ENCODE assay signal across 8 cellular contexts in the genomic region with DNA sequence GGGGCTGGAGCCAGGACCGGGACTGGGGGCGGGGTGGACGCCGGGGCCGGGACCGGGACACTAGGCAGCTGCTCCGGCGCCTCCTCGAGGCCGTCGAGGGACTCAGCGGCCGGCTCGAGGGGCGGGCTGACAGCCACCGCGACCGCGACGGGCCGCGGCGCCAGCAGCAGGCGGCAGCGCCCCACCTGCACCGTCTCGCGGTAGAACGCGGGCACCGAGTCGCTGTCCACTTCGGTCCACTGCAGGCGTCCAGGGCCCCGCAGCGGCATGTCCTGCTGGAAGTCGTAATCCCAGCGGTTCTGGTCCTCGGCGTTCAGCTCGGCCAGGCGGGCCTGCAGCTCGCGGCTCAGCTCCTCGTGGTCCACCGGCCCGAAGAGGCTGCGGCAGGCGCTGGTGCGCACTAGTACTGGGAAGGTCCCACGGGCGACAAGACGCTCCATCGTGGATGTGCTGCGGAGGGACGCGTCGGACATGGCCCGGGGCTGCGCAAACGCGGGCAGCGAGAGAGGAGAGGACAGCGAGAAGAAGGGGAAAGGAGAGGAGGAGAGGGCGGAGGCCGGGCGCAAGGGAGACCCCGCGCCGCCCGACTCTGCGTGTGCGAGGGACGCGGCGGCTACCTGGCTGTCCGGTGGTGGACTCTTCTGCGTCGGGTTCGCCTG. TPM values are rescaled to one million over a fixed set of nuclear protein-coding genes. Genes with fewer than 3 reads are reported as not detected.
DNase-seq lines count a peak whose midpoint lies in the region; ATAC-seq and TF ChIP-seq lines count a peak whose summit lies in the region.

No MANE protein-coding gene starts in this region.

- H3K9me3 Mint-ChIP-seq in Calu3 (ENCODE audit: low read depth, unreplicated experiment), result no peaks in the 10 kb centered on the region

- no peaks in the 10 kb centered on the region for H3K9me3 ChIP-seq in effector memory CD4-positive, alpha-beta T cell (ENCODE audit: control insufficient read depth, low read length)
- no peaks in the 10 kb centered on the region for H3K9me3 ChIP-seq in thoracic aorta

- CTCF ChIA-PET in Calu3 (lab: Charles Lee), result interaction anchor here (1.3 to 2.6 kb wide), 2 partner anchors 148 to 352 kb away, joined by 3 to 7 read pairs; no protein-coding TSS in a partner anchor

- H3K27me3 ChIP-seq in effector memory CD4-positive, alpha-beta T cell (replicated peaks; ENCODE audit: control insufficient read depth, insufficient read depth, low read length, poor library complexity, severe bottlenecking), result no peaks in the 10 kb centered on the region
- no peaks in the 10 kb centered on the region for H3K27me3 ChIP-seq in thoracic aorta (replicated peaks; ENCODE audit: insufficient read depth)

- ATAC-seq in HG02870 (IDR thresholded peaks at IDR 0.05; ENCODE audit: unreplicated experiment), result peak; percentile 7
- ATAC-seq in SK-N-SH treated with all-trans-retinoic acid at 6 μM for 48 hours, result peak; percentile 24
- ATAC-seq in thoracic aorta (ENCODE audit: insufficient number of reproducible peaks, low FRiP score, low read depth), result no peak

- DNase-seq in Calu3 (peak; percentile 78), lung microvascular endothelial cell (ENCODE audit: low read depth in 2 of 2) (peak; percentile 34 to 80), thoracic aorta (ENCODE audit: low spot score) (no peak), T-helper 9 cell (no peak), activated gamma-delta T cell (lab: John Stamatoyannopoulos, UW) (no peak)
- peak in 2 of 3 donors; percentile 14 to 16 for DNase-seq in effector memory CD4-positive, alpha-beta T cell

- peak; percentile 29 for TF ChIP-seq CTCF in Calu3 (IDR thresholded peaks at IDR 0.05; ENCODE audit: unreplicated experiment)
- TF ChIP-seq CTCF in thoracic aorta (IDR thresholded peaks at IDR 0.05), result peak; percentile 23

- no peaks in the 10 kb centered on the region for H3K36me3 ChIP-seq in effector memory CD4-positive, alpha-beta T cell (ENCODE audit: control insufficient read depth, insufficient read depth, low read length)
- no peaks in the 10 kb centered on the region for H3K36me3 ChIP-seq in thoracic aorta

- H3K4me3 Mint-ChIP-seq in Calu3 (ENCODE audit: low read depth, unreplicated experiment), result peak overlapping the region; percentile 72

- peak overlapping the region; percentile 5 for H3K27ac Mint-ChIP-seq in Calu3 (ENCODE audit: unreplicated experiment)

- peak overlapping the region; percentile 48 for H3K27ac ChIP-seq in effector memory CD4-positive, alpha-beta T cell (ENCODE audit: insufficient read depth, low read length, poor library complexity, severe bottlenecking)
- peak overlapping the region; percentile 36 to 77 for H3K27ac ChIP-seq in thoracic aorta

- peaks cover 12% of the 10 kb centered on the region for H3K4me1 ChIP-seq in effector memory CD4-positive, alpha-beta T cell (ENCODE audit: control insufficient read depth, insufficient read depth, low read length, poor library complexity, severe bottlenecking)
- H3K4me1 ChIP-seq in thoracic aorta (ENCODE audit: control insufficient read depth in 1 of 2, low read depth in 2 of 2), result peaks cover 8 to 18% of the 10 kb centered on the region in 2 donors

- peaks cover 16% of the 10 kb centered on the region for H3K36me3 Mint-ChIP-seq in Calu3 (ENCODE audit: insufficient read depth, unreplicated experiment)

- peaks cover 28% of the 10 kb centered on the region for H3K27me3 Mint-ChIP-seq in Calu3 (ENCODE audit: unreplicated experiment)

- intact Hi-C loops in Calu3 (cut with micrococcal nuclease; ENCODE audit: unreplicated experiment), result loop anchor here (10.0 kb wide), 1 partner anchor 450 kb away; no protein-coding TSS in a partner anchor

- no peaks in the 10 kb centered on the region for H3K4me1 Mint-ChIP-seq in Calu3 (ENCODE audit: low read depth, unreplicated experiment)

- BruUV-seq in Calu3 (replicated peaks; lab: Mats Ljungman, UMichigan), result TSS peak; percentile 43

- H3K4me3 ChIP-seq in effector memory CD4-positive, alpha-beta T cell (ENCODE audit: insufficient read depth, low read depth, low read length, poor library complexity, severe bottlenecking), result peak overlapping the region; percentile 92
- peak overlapping the region; percentile 98 for H3K4me3 ChIP-seq in thoracic aorta

TF ChIP-seq in SK-N-SH treated with all-trans-retinoic acid at 6 μM for 48 hours, 23 proteins besides CTCF, POLR2A, EP300 and RAD21:
- TF ChIP-seq ZNF565 (CRISPR knock-in tag; conservative IDR thresholded peaks at IDR 0.05; ENCODE audit: low read depth) (no peak), TCF4 (CRISPR knock-in tag; IDR thresholded peaks at IDR 0.05; ENCODE audit: borderline replicate concordance) (no peak), PPARA (CRISPR knock-in tag; IDR thresholded peaks at IDR 0.05; ENCODE audit: borderline replicate concordance) (no peak)

RNA-seq across cellular contexts. Expression of a gene that starts 0.4 kb away (rescaled TPM):
- total RNA-seq in Calu3 (2022) (2.2 and 2.4 TPM in 2 replicates), lung microvascular endothelial cell (18.7 and 119 TPM in 2 replicates), thoracic aorta (10 to 100 TPM; 17.1 to 25.0 TPM)

RNA-seq across cellular contexts. Expression of a gene that starts 44.1 kb away (rescaled TPM):
- total RNA-seq in Calu3 (2022) (111 and 142 TPM in 2 replicates), lung microvascular endothelial cell (0.40 and 1.7 TPM in 2 replicates), thoracic aorta (10 to 100 TPM; 14.4 to 21.3 TPM)

Comparison
In these comparisons a context has a peak if more than half of its experiments do, and no peak if none do; other contexts are left out.
1. DNase-seq: peak in Calu3 (single experiment), effector memory CD4-positive, alpha-beta T cell (2 of 3) and lung microvascular endothelial cell (2 of 2); none in thoracic aorta (single experiment), T-helper 9 cell (single experiment) and activated gamma-delta T cell (single experiment).